Comparison of ENCODE assay signal across 9 cellular contexts in the genomic region with DNA sequence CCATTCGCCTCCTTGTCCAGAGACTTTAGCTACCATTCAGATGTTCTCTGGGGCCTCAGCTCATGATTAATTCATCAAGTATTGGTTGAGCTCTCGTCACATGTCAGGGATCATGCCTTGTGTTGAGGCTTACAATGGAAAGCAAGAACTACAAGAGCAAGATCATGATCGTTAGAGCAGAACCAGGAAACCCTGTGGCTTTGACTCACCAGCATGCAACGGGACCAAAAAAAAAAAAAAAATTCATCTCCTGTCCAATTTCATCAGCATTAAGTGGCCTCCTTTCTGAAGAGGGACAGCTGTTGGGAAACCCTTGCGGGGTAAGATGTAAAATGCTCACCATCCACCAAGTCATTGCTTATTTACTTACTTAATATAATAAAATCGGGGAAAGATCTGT. TPM values are rescaled to one million over a fixed set of nuclear protein-coding genes. Genes with fewer than 3 reads are reported as not detected.
DNase-seq lines count a peak whose midpoint lies in the region; ATAC-seq and TF ChIP-seq lines count a peak whose summit lies in the region.
"Had no signal": no experiment of that assay in that cellular context is flagged by ENCODE, and none has a peak within 500 bp of the region (broad histone marks: within the 10 kb centered on the region; RNA-seq: fewer than 3 reads in every experiment).

No MANE protein-coding gene starts in this region.

- H3K27me3 ChIP-seq in neuronal stem cell (ENCODE audit: control insufficient read depth in 3 of 3, insufficient read depth in 3 of 3, low read depth in 1 of 3, low read length in 3 of 3) (peaks cover 0 to 9% (median 0%) of the 10 kb centered on the region in 3 experiments), dorsolateral prefrontal cortex (peaks cover 0 to 5% (median 0%) of the 10 kb centered on the region in 45 donors)
- H3K27me3 ChIP-seq: cardiac muscle cell had no signal

- peak overlapping the region; percentile 4 for H2AFZ ChIP-seq in neuronal stem cell (ENCODE audit: low read length)

- no peak overlapping the region for H2AK5ac ChIP-seq in neuronal stem cell (ENCODE audit: low read depth, low read length)

- no peak for TF ChIP-seq CTCF in dorsolateral prefrontal cortex (IDR thresholded peaks at IDR 0.05 in 54 of 56, conservative IDR thresholded peaks at IDR 0.05 in 2 of 56; ENCODE audit: low read depth in 1 of 56, partially characterized antibody in 56 of 56)

- H3K18ac ChIP-seq in neuronal stem cell (ENCODE audit: low read length): no peak overlapping the region

- peak; percentile 14 for DNase-seq in SW480 (ENCODE audit: low spot score)
- no peak for DNase-seq in neuronal stem cell (ENCODE audit: low spot score)
- DNase-seq in dorsolateral prefrontal cortex: no peak
- DNase-seq in NCI-H345 (lab: John Stamatoyannopoulos, UW): no peak
- DNase-seq in medulla oblongata (ENCODE audit: extremely low spot score): no peak
- DNase-seq: NCI-H1105 had no signal

- no peak overlapping the region for H3K4ac ChIP-seq in neuronal stem cell (ENCODE audit: low read length)

- no peak overlapping the region for H3K14ac ChIP-seq in neuronal stem cell (ENCODE audit: low read length)

- H2BK12ac ChIP-seq in neuronal stem cell (ENCODE audit: low read length): no peak overlapping the region

- H3K36me3 ChIP-seq in neuronal stem cell (replicated peaks in 1 of 2; ENCODE audit: control insufficient read depth in 2 of 2, insufficient read depth in 2 of 2, low read length in 2 of 2): no peaks in the 10 kb centered on the region
- H3K36me3 ChIP-seq: cardiac muscle cell had no signal

- no peak overlapping the region for H3K4me2 ChIP-seq in neuronal stem cell (ENCODE audit: insufficient read depth, low read length, poor library complexity, severe bottlenecking)

- H4K8ac ChIP-seq in neuronal stem cell (ENCODE audit: low read depth, low read length): no peak overlapping the region

- peaks cover 2 to 9% of the 10 kb centered on the region in 2 donors for H3K9me3 ChIP-seq in neuronal stem cell (replicated peaks in 1 of 2; ENCODE audit: control insufficient read depth in 2 of 2, insufficient read depth in 1 of 2, low read depth in 1 of 2, low read length in 2 of 2)

- peak; percentile 68 for ATAC-seq in GM18499 (IDR thresholded peaks at IDR 0.05; ENCODE audit: insufficient read depth, unreplicated experiment)
- ATAC-seq in HG02884 (IDR thresholded peaks at IDR 0.05; ENCODE audit: unreplicated experiment): peak; percentile 68

- no peak overlapping the region for H2BK120ac ChIP-seq in neuronal stem cell (ENCODE audit: low read depth, low read length)

- H2BK5ac ChIP-seq in neuronal stem cell (ENCODE audit: low read length): no peak overlapping the region

- no CpG with 5 or more reads among the region's 6 CpGs for WGBS in neuronal stem cell (ENCODE audit: extremely low coverage in 2 of 2, insufficient read length in 2 of 2, insufficient replicate concordance in 1 of 2), 2 donors

- no peak overlapping the region for H3K27ac ChIP-seq in neuronal stem cell (replicated peaks; ENCODE audit: low read length)
- H3K27ac ChIP-seq in dorsolateral prefrontal cortex: no peak overlapping the region
- H3K27ac ChIP-seq: cardiac muscle cell had no signal

- H3K4me3 ChIP-seq in neuronal stem cell (ENCODE audit: low read length in 2 of 2): no peak overlapping the region
- no peak overlapping the region for H3K4me3 ChIP-seq in dorsolateral prefrontal cortex
- H3K4me3 ChIP-seq: cardiac muscle cell had no signal

- H3K23ac ChIP-seq in neuronal stem cell (ENCODE audit: low read depth, low read length, poor library complexity): no peak overlapping the region

- H3K79me1 ChIP-seq in neuronal stem cell (ENCODE audit: low read depth, low read length): no peaks in the 10 kb centered on the region

- no peak overlapping the region for H2BK15ac ChIP-seq in neuronal stem cell (ENCODE audit: low read length)

- no peak overlapping the region for H3K9ac ChIP-seq in neuronal stem cell (ENCODE audit: low read depth, low read length, poor library complexity)

- H4K91ac ChIP-seq in neuronal stem cell (ENCODE audit: low read depth, low read length, poor library complexity): no peak overlapping the region

- intact Hi-C loops in dorsolateral prefrontal cortex (cut with DNase I): no loop called here

- H3K4me1 ChIP-seq in neuronal stem cell (ENCODE audit: control insufficient read depth in 2 of 2, insufficient read depth in 1 of 2, low read depth in 1 of 2, low read length in 2 of 2): peaks cover 5 to 11% of the 10 kb centered on the region in 2 donors

RNA-seq across cellular contexts. Expression of a gene that starts 12.1 kb away (rescaled TPM):
- polyA plus RNA-seq in neuronal stem cell (2013, experiment 1 of 2): 92.1 TPM
- 91.9 TPM for polyA plus RNA-seq in neuronal stem cell (2013, experiment 2 of 2)
- 100 to 1,000 TPM in 1 of 120 experiments, 10 to 100 TPM in 119; 58.1 to 104 (median 76.8) TPM for total RNA-seq in dorsolateral prefrontal cortex

RNA-seq across cellular contexts. Expression of a gene that starts 39.4 kb away (rescaled TPM):
- polyA plus RNA-seq in neuronal stem cell (2013, experiment 1 of 2): 7.4 TPM
- 8.0 TPM for polyA plus RNA-seq in neuronal stem cell (2013, experiment 2 of 2)
- total RNA-seq in dorsolateral prefrontal cortex: 10 to 100 TPM; 30.4 to 77.3 (median 47.4) TPM
